ENCODE assay signal across 8 cellular contexts in genomic region chr1:1614204-1614953, GRCh38. TPM values are rescaled to one million over a fixed set of nuclear protein-coding genes. Genes with fewer than 3 reads are reported as not detected.
A peak's percentile ranks its signal among the peaks of the same experiment; 100 is the strongest.
DNase-seq lines count a peak whose midpoint lies in the region; ATAC-seq and TF ChIP-seq lines count a peak whose summit lies in the region.

No MANE protein-coding gene starts in this region.

- H3K27ac ChIP-seq in MM.1S (ENCODE audit: low read length) = peak overlapping the region; percentile 100; the same call in 1 of the 2 replicates
- peak overlapping the region; percentile 98 for H3K27ac ChIP-seq in epithelial cell of prostate
- peak overlapping the region; percentile 100 for H3K27ac ChIP-seq in naive thymus-derived CD4-positive, alpha-beta T cell (ENCODE audit: low read depth, low read length)
- H3K27ac ChIP-seq in suprapubic skin = peak overlapping the region; percentile 99

- peaks cover 23% of the 10 kb centered on the region for H3K79me2 ChIP-seq in MM.1S (ENCODE audit: low read length)

- intact Hi-C loops in naive thymus-derived CD4-positive, alpha-beta T cell (cut with micrococcal nuclease) = loop anchor here (2.0 to 10.0 kb wide), 6 partner anchors 14 to 500 kb away; partner anchors contain the start of genes ATAD3A (in 1 of the 2), ATAD3B (in 1 of the 2), C1orf159 (in 1 of the 2) and MRPL20 (in 1 of the 2)

- H3K36me3 ChIP-seq in MM.1S (replicated peaks; ENCODE audit: insufficient read depth, low read length) (no peaks in the 10 kb centered on the region), suprapubic skin (peaks cover 8% of the 10 kb centered on the region)
- peaks cover 0 to 3% (median 0%) of the 10 kb centered on the region in 3 experiments for H3K36me3 ChIP-seq in naive thymus-derived CD4-positive, alpha-beta T cell (ENCODE audit: control insufficient read depth in 2 of 3, insufficient read depth in 3 of 3, low read length in 3 of 3)

- H3K9me3 Mint-ChIP-seq in activated CD8-positive, alpha-beta T cell treated with anti-CD3 and anti-CD28 coated beads, Interleukin-2, amount 10 ng/mL, durations not matched to agents 7 days and 5 days (ENCODE audit: insufficient read depth) = no peaks in the 10 kb centered on the region
- H3K9me3 Mint-ChIP-seq in naive thymus-derived CD4-positive, alpha-beta T cell = peaks cover 0 to 7% (median 0%) of the 10 kb centered on the region in 11 donors

- no peak for TF ChIP-seq CTCF in MM.1S (IDR thresholded peaks at IDR 0.05; ENCODE audit: low read length)
- TF ChIP-seq CTCF in suprapubic skin (IDR thresholded peaks at IDR 0.05) = no peak

- H3K27me3 ChIP-seq in MM.1S (replicated peaks; ENCODE audit: insufficient read depth, low read length) (no peaks in the 10 kb centered on the region), suprapubic skin (no peaks in the 10 kb centered on the region)
- no peaks in the 10 kb centered on the region for H3K27me3 ChIP-seq in naive thymus-derived CD4-positive, alpha-beta T cell (ENCODE audit: control insufficient read depth in 2 of 2, insufficient read depth in 2 of 2, low read length in 2 of 2)

- H3K9ac ChIP-seq in MM.1S (ENCODE audit: low read length) = peak overlapping the region; percentile 100

- H4K20me1 ChIP-seq in MM.1S (ENCODE audit: insufficient read depth, low read length) = no peaks in the 10 kb centered on the region

- POLR2A ChIA-PET in activated CD8-positive, alpha-beta T cell treated with anti-CD3 and anti-CD28 coated beads, Interleukin-2, amount 10 ng/mL, durations not matched to agents 7 days and 5 days (lab: Charles Lee) = interaction anchor here (0.9 to 2.5 kb wide), 8 partner anchors 11 to 214 kb away, joined by 3 to 11 read pairs (median 4); partner anchors contain the start of gene CCNL2
- POLR2A ChIA-PET in naive thymus-derived CD4-positive, alpha-beta T cell (lab: Charles Lee) = interaction anchor here (0.6 to 4.1 kb wide), 22 partner anchors 7 to 364 kb away, joined by 3 to 86 read pairs (median 5); partner anchors contain the start of genes ATAD3A, CCNL2, MMP23B and MRPL20

- no peak for TF ChIP-seq EP300 in suprapubic skin (IDR thresholded peaks at IDR 0.05)

- H3F3A ChIP-seq in MM.1S (ENCODE audit: insufficient read depth, low read length) = peaks cover 12% of the 10 kb centered on the region; the same call in 1 of the 2 replicates

- H3K4me3 ChIP-seq in MM.1S (ENCODE audit: low read length) = peak overlapping the region; percentile 98
- H3K4me3 ChIP-seq in naive thymus-derived CD4-positive, alpha-beta T cell (ENCODE audit: low read length) = peak overlapping the region; percentile 74
- peak overlapping the region; percentile 96 for H3K4me3 ChIP-seq in suprapubic skin

- 8% methylated on average over 26 of the region's 30 CpGs for WGBS in suprapubic skin

- DNase-seq in CMK (ENCODE audit: low read depth) = peak; percentile 51
- DNase-seq in MM.1S = no peak
- peak; percentile 64 for DNase-seq in activated CD8-positive, alpha-beta T cell treated with anti-CD3 and anti-CD28 coated beads, Interleukin-2, amount 10 ng/mL, durations not matched to agents 7 days and 5 days
- DNase-seq in epithelial cell of prostate (ENCODE audit: low read depth, low spot score) = peak; percentile 33
- DNase-seq in naive thymus-derived CD4-positive, alpha-beta T cell = peak in 8 of 9 donors; percentile 60 to 80 (median 70)
- DNase-seq in suprapubic skin (ENCODE audit: low spot score in 2 of 2) = peak in 1 of 2 donors; percentile 84

- peak overlapping the region; percentile 71 for H2AFZ ChIP-seq in MM.1S (ENCODE audit: low read length)

- H3K4me2 ChIP-seq in MM.1S (ENCODE audit: low read depth, low read length) = peak overlapping the region; percentile 94

- H3K4me3 Mint-ChIP-seq in activated CD8-positive, alpha-beta T cell treated with anti-CD3 and anti-CD28 coated beads, Interleukin-2, amount 10 ng/mL, durations not matched to agents 7 days and 5 days = peak overlapping the region; percentile 88
- H3K4me3 Mint-ChIP-seq in naive thymus-derived CD4-positive, alpha-beta T cell = peak overlapping the region; percentile 93 to 99 (median 96)

- H3K4me1 ChIP-seq in MM.1S (ENCODE audit: low read length) = peaks cover 19% of the 10 kb centered on the region
- peaks cover 15 to 21% of the 10 kb centered on the region in 2 donors for H3K4me1 ChIP-seq in naive thymus-derived CD4-positive, alpha-beta T cell (ENCODE audit: control insufficient read depth in 2 of 2, insufficient read depth in 2 of 2, low read length in 2 of 2)
- peaks cover 31% of the 10 kb centered on the region for H3K4me1 ChIP-seq in suprapubic skin

- H3K27ac Mint-ChIP-seq in activated CD8-positive, alpha-beta T cell treated with anti-CD3 and anti-CD28 coated beads, Interleukin-2, amount 10 ng/mL, durations not matched to agents 7 days and 5 days = peak overlapping the region; percentile 94
- peak overlapping the region; percentile 94 to 100 (median 99) for H3K27ac Mint-ChIP-seq in naive thymus-derived CD4-positive, alpha-beta T cell

- peak; percentile 5 for ATAC-seq in activated CD8-positive, alpha-beta T cell treated with anti-CD3 and anti-CD28 coated beads, Interleukin-2, amount 10 ng/mL, durations not matched to agents 7 days and 5 days
- ATAC-seq in naive thymus-derived CD4-positive, alpha-beta T cell = peak; percentile 25
- ATAC-seq in HG02870 (IDR thresholded peaks at IDR 0.05; ENCODE audit: unreplicated experiment) = no peak
- no peak for ATAC-seq in GM21526 (IDR thresholded peaks at IDR 0.05; ENCODE audit: low FRiP score, unreplicated experiment)

- no peaks in the 10 kb centered on the region for H3K27me3 Mint-ChIP-seq in activated CD8-positive, alpha-beta T cell treated with anti-CD3 and anti-CD28 coated beads, Interleukin-2, amount 10 ng/mL, durations not matched to agents 7 days and 5 days (ENCODE audit: low read depth)
- H3K27me3 Mint-ChIP-seq in naive thymus-derived CD4-positive, alpha-beta T cell = no peaks in the 10 kb centered on the region

- TF ChIP-seq POLR2A in suprapubic skin (IDR thresholded peaks at IDR 0.05) = no peak

- peaks cover 13% of the 10 kb centered on the region for H3K36me3 Mint-ChIP-seq in activated CD8-positive, alpha-beta T cell treated with anti-CD3 and anti-CD28 coated beads, Interleukin-2, amount 10 ng/mL, durations not matched to agents 7 days and 5 days (ENCODE audit: low read depth)
- peaks cover 0 to 4% (median 0%) of the 10 kb centered on the region in 5 donors for H3K36me3 Mint-ChIP-seq in naive thymus-derived CD4-positive, alpha-beta T cell

- CTCF ChIA-PET in activated CD8-positive, alpha-beta T cell treated with anti-CD3 and anti-CD28 coated beads, Interleukin-2, amount 10 ng/mL, durations not matched to agents 7 days and 5 days (lab: Charles Lee) = interaction anchor here (1.5 to 3.5 kb wide), 5 partner anchors 12 to 110 kb away, joined by 3 to 21 read pairs (median 7); no protein-coding TSS in a partner anchor
- CTCF ChIA-PET in naive thymus-derived CD4-positive, alpha-beta T cell (lab: Charles Lee) = interaction anchor here (0.6 to 1.2 kb wide), 5 partner anchors 15 to 43 kb away, joined by 3 to 5 read pairs (median 4); partner anchors contain the start of gene MMP23B

- H3K9me3 ChIP-seq in MM.1S (replicated peaks; ENCODE audit: insufficient read depth, low read length) (no peaks in the 10 kb centered on the region), suprapubic skin (no peaks in the 10 kb centered on the region)
- H3K9me3 ChIP-seq in naive thymus-derived CD4-positive, alpha-beta T cell (ENCODE audit: control insufficient read depth in 2 of 3, low read length in 3 of 3) = no peaks in the 10 kb centered on the region

- peaks cover 39% of the 10 kb centered on the region for H3K4me1 Mint-ChIP-seq in activated CD8-positive, alpha-beta T cell treated with anti-CD3 and anti-CD28 coated beads, Interleukin-2, amount 10 ng/mL, durations not matched to agents 7 days and 5 days (ENCODE audit: low read depth)
- H3K4me1 Mint-ChIP-seq in naive thymus-derived CD4-positive, alpha-beta T cell = peaks cover 17 to 36% (median 32%) of the 10 kb centered on the region in 7 donors

- no peaks in the 10 kb centered on the region for H3K9me2 ChIP-seq in MM.1S (replicated peaks; ENCODE audit: insufficient read depth, low read length)

RNA-seq across cellular contexts. Expression of gene MIB2, which starts 0.9 kb away (rescaled TPM):
- 10 to 100 TPM; 49.3 to 50.7 TPM for total RNA-seq in activated CD8-positive, alpha-beta T cell treated with anti-CD3 and anti-CD28 coated beads, Interleukin-2, amount 10 ng/mL, durations not matched to agents 7 days and 5 days
- 100 to 1,000 TPM in 2 of 5 experiments, 10 to 100 TPM in 3; 45.6 to 129 (median 65.7) TPM for total RNA-seq in naive thymus-derived CD4-positive, alpha-beta T cell
- 10 to 100 TPM; 23.4 to 36.7 TPM for polyA plus RNA-seq in naive thymus-derived CD4-positive, alpha-beta T cell
- total RNA-seq in suprapubic skin = 100 to 1,000 TPM; 131 to 212 (median 154) TPM

RNA-seq across cellular contexts. Expression of gene FNDC10, which starts 14.4 kb away (rescaled TPM):
- 1 to 10 TPM; 7.5 to 9.3 TPM for total RNA-seq in activated CD8-positive, alpha-beta T cell treated with anti-CD3 and anti-CD28 coated beads, Interleukin-2, amount 10 ng/mL, durations not matched to agents 7 days and 5 days
- 10 to 100 TPM in 1 of 5 experiments, 1 to 10 TPM in 4; 3.2 to 10.7 (median 4.0) TPM for total RNA-seq in naive thymus-derived CD4-positive, alpha-beta T cell
- 1 to 10 TPM; 1.3 to 1.6 TPM for polyA plus RNA-seq in naive thymus-derived CD4-positive, alpha-beta T cell
- 10 to 100 TPM in 3 of 4 donors, 1 to 10 TPM in 1; 9.0 to 26.2 (median 24.5) TPM for total RNA-seq in suprapubic skin

RNA-seq across cellular contexts. Expression of gene MMP23B, which starts 17.6 kb away (rescaled TPM):
- total RNA-seq in activated CD8-positive, alpha-beta T cell treated with anti-CD3 and anti-CD28 coated beads, Interleukin-2, amount 10 ng/mL, durations not matched to agents 7 days and 5 days = 1 to 10 TPM; 1.7 to 2.0 TPM
- total RNA-seq in naive thymus-derived CD4-positive, alpha-beta T cell = 10 to 100 TPM in 1 of 5 experiments, 1 to 10 TPM in 4; 2.7 to 12.8 (median 4.2) TPM
- not detected for polyA plus RNA-seq in naive thymus-derived CD4-positive, alpha-beta T cell
- 1 to 10 TPM; 1.7 to 3.1 (median 2.9) TPM for total RNA-seq in suprapubic skin

RNA-seq across cellular contexts. Expression of gene SSU72, which starts 39.7 kb away (rescaled TPM):
- total RNA-seq in activated CD8-positive, alpha-beta T cell treated with anti-CD3 and anti-CD28 coated beads, Interleukin-2, amount 10 ng/mL, durations not matched to agents 7 days and 5 days = 100 to 1,000 TPM; 123 to 129 TPM
- 100 to 1,000 TPM; 121 to 148 (median 137) TPM for total RNA-seq in naive thymus-derived CD4-positive, alpha-beta T cell
- polyA plus RNA-seq in naive thymus-derived CD4-positive, alpha-beta T cell = 100 to 1,000 TPM; 211 to 267 TPM
- total RNA-seq in suprapubic skin = 100 to 1,000 TPM; 102 to 115 (median 109) TPM

RNA-seq across cellular contexts. Expression of gene CDK11B, which starts 44.4 kb away (rescaled TPM):
- total RNA-seq in activated CD8-positive, alpha-beta T cell treated with anti-CD3 and anti-CD28 coated beads, Interleukin-2, amount 10 ng/mL, durations not matched to agents 7 days and 5 days = 10 to 100 TPM; 35.4 to 39.5 TPM
- 10 to 100 TPM; 32.3 to 45.4 (median 41.9) TPM for total RNA-seq in naive thymus-derived CD4-positive, alpha-beta T cell
- polyA plus RNA-seq in naive thymus-derived CD4-positive, alpha-beta T cell = 10 to 100 TPM; 11.8 to 16.5 TPM
- total RNA-seq in suprapubic skin = 10 to 100 TPM; 18.1 to 28.6 (median 23.3) TPM

Comparison
In these comparisons a context has a peak if more than half of its experiments do, and no peak if none do; other contexts are left out.
1. ATAC-seq: peak in activated CD8-positive, alpha-beta T cell treated with anti-CD3 and anti-CD28 coated beads, Interleukin-2, amount 10 ng/mL, durations not matched to agents 7 days and 5 days (single experiment) and naive thymus-derived CD4-positive, alpha-beta T cell (single experiment); none in HG02870 (single experiment) and GM21526 (single experiment).
2. Peak in every context shown above with its lines, with median percentiles within 50 percentile points of each other: H3K27ac ChIP-seq and H3K4me3 ChIP-seq.